Comparison of ENCODE assay signal across 1 cellular context in the genomic region with DNA sequence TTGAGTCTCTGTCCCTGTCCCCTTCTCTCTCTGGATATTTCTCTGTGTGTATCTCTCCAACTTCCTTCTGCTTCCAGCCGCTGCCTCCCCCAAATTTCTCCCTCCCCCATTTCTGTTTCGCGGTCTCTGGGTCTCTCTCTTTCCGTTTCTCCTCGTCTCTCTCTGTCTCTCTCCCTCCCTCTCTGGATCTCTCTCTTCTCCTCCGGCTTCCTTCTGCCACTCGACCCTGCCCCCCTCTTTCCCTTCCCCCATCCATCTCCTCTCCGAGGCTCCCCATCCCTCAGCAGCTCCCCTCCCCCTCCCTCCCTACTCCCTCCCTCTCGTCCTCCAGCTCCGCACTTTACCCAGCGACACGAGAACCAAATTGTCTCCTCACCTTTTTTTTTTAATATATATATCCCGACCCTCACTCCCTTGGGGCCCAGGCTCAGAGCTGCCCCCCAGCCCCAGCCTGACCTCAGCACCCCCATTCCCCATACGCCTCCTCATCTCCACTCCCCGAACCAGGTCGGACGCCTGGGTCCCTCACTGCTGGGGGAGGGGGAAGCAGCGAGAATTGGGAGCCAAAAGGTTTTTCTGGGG.
TF ChIP-seq lines count a peak whose summit lies in the region.

No MANE protein-coding gene starts in this region.

TF ChIP-seq in A549, 52 proteins besides CTCF, POLR2A, EP300 and RAD21:
- TF ChIP-seq EHMT2 (IDR thresholded peaks at IDR 0.05; ENCODE audit: low read depth) = no peak
- no peak for TF ChIP-seq ZC3H11A (IDR thresholded peaks at IDR 0.05)
- TF ChIP-seq ZFP36 (IDR thresholded peaks at IDR 0.05; ENCODE audit: borderline replicate concordance, partially characterized antibody) = no peak
- no peak for TF ChIP-seq JUNB (IDR thresholded peaks at IDR 0.05)
- TF ChIP-seq, protein P1, sequence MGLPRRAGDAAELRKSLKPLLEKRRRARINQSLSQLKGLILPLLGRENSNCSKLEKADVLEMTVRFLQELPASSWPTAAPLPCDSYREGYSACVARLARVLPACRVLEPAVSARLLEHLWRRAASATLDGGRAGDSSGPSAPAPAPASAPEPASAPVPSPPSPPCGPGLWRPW (IDR thresholded peaks at IDR 0.05) = no peak
- no peak for TF ChIP-seq HEYL (CRISPR knock-in tag; IDR thresholded peaks at IDR 0.05)
- TF ChIP-seq, protein P2, sequence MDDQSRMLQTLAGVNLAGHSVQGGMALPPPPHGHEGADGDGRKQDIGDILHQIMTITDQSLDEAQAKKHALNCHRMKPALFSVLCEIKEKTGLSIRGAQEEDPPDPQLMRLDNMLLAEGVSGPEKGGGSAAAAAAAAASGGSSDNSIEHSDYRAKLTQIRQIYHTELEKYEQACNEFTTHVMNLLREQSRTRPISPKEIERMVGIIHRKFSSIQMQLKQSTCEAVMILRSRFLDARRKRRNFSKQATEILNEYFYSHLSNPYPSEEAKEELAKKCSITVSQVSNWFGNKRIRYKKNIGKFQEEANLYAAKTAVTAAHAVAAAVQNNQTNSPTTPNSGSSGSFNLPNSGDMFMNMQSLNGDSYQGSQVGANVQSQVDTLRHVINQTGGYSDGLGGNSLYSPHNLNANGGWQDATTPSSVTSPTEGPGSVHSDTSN (IDR thresholded peaks at IDR 0.05) = no peak
- TF ChIP-seq, protein P3, sequence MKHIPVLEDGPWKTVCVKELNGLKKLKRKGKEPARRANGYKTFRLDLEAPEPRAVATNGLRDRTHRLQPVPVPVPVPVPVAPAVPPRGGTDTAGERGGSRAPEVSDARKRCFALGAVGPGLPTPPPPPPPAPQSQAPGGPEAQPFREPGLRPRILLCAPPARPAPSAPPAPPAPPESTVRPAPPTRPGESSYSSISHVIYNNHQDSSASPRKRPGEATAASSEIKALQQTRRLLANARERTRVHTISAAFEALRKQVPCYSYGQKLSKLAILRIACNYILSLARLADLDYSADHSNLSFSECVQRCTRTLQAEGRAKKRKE (CRISPR knock-in tag; IDR thresholded peaks at IDR 0.05; ENCODE audit: low read depth) = no peak
- no peak for TF ChIP-seq RCOR1 (IDR thresholded peaks at IDR 0.05; ENCODE audit: low read depth, low read length)
- no peak for TF ChIP-seq FOSL2 (IDR thresholded peaks at IDR 0.05)
- no peak for TF ChIP-seq FOSL2 (CRISPR knock-in tag; IDR thresholded peaks at IDR 0.05)
- no peak for TF ChIP-seq MAFK (IDR thresholded peaks at IDR 0.05; ENCODE audit: partially characterized antibody)
- no peak for TF ChIP-seq ESRRA (IDR thresholded peaks at IDR 0.05; ENCODE audit: borderline replicate concordance, low read length)
